ENCODE assay signal across 21 cellular contexts in genomic region chr7:18016547-18017444, GRCh38. TPM values are rescaled to one million over a fixed set of nuclear protein-coding genes. Genes with fewer than 3 reads are reported as not detected.
DNase-seq lines count a peak whose midpoint lies in the region; ATAC-seq, FAIRE-seq and TF ChIP-seq lines count a peak whose summit lies in the region.
"Had no signal": no experiment of that assay in that cellular context is flagged by ENCODE, and none has a peak within 500 bp of the region (broad histone marks: within the 10 kb centered on the region; RNA-seq: fewer than 3 reads in every experiment).

No MANE protein-coding gene starts in this region.

- H2AK5ac ChIP-seq in trophoblast cell (ENCODE audit: low read length), result no peak overlapping the region

- peaks cover 30% of the 10 kb centered on the region for H3K4me1 ChIP-seq in PC-9 (replicated peaks; ENCODE audit: insufficient read depth)
- H3K4me1 ChIP-seq in endothelial cell of umbilical vein (ENCODE audit: control insufficient read depth, extremely low read depth, insufficient read depth, low read length), result peaks cover 24% of the 10 kb centered on the region
- peaks cover 0 to 2% of the 10 kb centered on the region in 2 experiments for H3K4me1 ChIP-seq in trophoblast cell (ENCODE audit: control insufficient read depth in 1 of 2, insufficient read depth in 2 of 2, low read length in 2 of 2)
- H3K4me1 ChIP-seq: BE2C, HAP-1 had no signal

- DNase-seq in Calu3, result no peak
- no peak for DNase-seq in PC-9
- DNase-seq in endothelial cell of umbilical vein (ENCODE audit: low read depth, low spot score), result no peak
- DNase-seq in trophoblast cell, result peak; percentile 64 to 84
- DNase-seq in activated CD8-positive, alpha-beta memory T cell treated with anti-CD3 and anti-CD28 coated beads for 24 hours, result no peak
- DNase-seq in activated effector memory CD4-positive, alpha-beta T cell treated with anti-CD3 and anti-CD28 coated beads, Interleukin-2, amount 50 U/mL, for 16 hours, result no peak
- no peak for DNase-seq in T-helper 17 cell
- DNase-seq: ACHN; BE2C; C1 segment of cervical spinal cord; CD4-positive, CD25-positive, alpha-beta regulatory T cell; CD8-positive, alpha-beta memory T cell; COR-L47; GM23248 had no signal

- H4K91ac ChIP-seq in trophoblast cell (ENCODE audit: low read depth, low read length), result no peak overlapping the region

- H3K9me3 ChIP-seq in PC-9 (ENCODE audit: insufficient read depth, low read depth), result peaks cover 38% of the 10 kb centered on the region
- H3K9me3 ChIP-seq in endothelial cell of umbilical vein (replicated peaks; ENCODE audit: control insufficient read depth, insufficient read depth, low read length), result no peaks in the 10 kb centered on the region
- H3K9me3 ChIP-seq in trophoblast cell (ENCODE audit: insufficient read depth, low read depth, low read length), result no peaks in the 10 kb centered on the region
- no peaks in the 10 kb centered on the region for H3K9me3 ChIP-seq in T-helper 17 cell (ENCODE audit: control insufficient read depth, low read length, poor library complexity, severe bottlenecking)
- H3K9me3 ChIP-seq: BE2C, HAP-1 had no signal

- H3K9me1 ChIP-seq in endothelial cell of umbilical vein (replicated peaks; ENCODE audit: control insufficient read depth, extremely low read depth, insufficient read depth, low read length), result no peaks in the 10 kb centered on the region

- H3K36me3 ChIP-seq in PC-9 (ENCODE audit: low read depth) (no peaks in the 10 kb centered on the region), endothelial cell of umbilical vein (ENCODE audit: control insufficient read depth in 2 of 2, extremely low read depth in 1 of 2, insufficient read depth in 2 of 2, low read length in 2 of 2) (no peaks in the 10 kb centered on the region), trophoblast cell (ENCODE audit: control insufficient read depth in 1 of 2, insufficient read depth in 2 of 2, low read length in 2 of 2) (no peaks in the 10 kb centered on the region)
- H3K36me3 ChIP-seq: BE2C, HAP-1 had no signal

- no peak overlapping the region for H4K12ac ChIP-seq in trophoblast cell (ENCODE audit: low read depth, low read length)

- H4K20me1 ChIP-seq in PC-9 (ENCODE audit: insufficient read depth), result no peaks in the 10 kb centered on the region
- no peaks in the 10 kb centered on the region for H4K20me1 ChIP-seq in endothelial cell of umbilical vein (replicated peaks; ENCODE audit: control insufficient read depth, extremely low read depth, insufficient read depth, low read length)

- FAIRE-seq in endothelial cell of umbilical vein (lab: Jason Lieb, UNC), result no peak
- FAIRE-seq: D721Med, G401.6, GM12891, GM19239 had no signal

- H2BK12ac ChIP-seq in trophoblast cell (ENCODE audit: low read length), result no peak overlapping the region

- TF ChIP-seq CTCF in Calu3 (IDR thresholded peaks at IDR 0.05; ENCODE audit: unreplicated experiment) (no peak), PC-9 (conservative IDR thresholded peaks at IDR 0.05) (no peak), endothelial cell of umbilical vein (IDR thresholded peaks at IDR 0.05; ENCODE audit: extremely low read depth in 1 of 2, insufficient read depth in 1 of 2, low read depth in 1 of 2, low read length in 2 of 2) (no peak)

- H2AFZ ChIP-seq in PC-9 (peak overlapping the region; percentile 22; the same call in 1 of the 2 replicates), endothelial cell of umbilical vein (ENCODE audit: low read depth, low read length) (peak overlapping the region; percentile 55), trophoblast cell (ENCODE audit: insufficient read depth, low read length, poor library complexity) (no peak overlapping the region)
- H2AFZ ChIP-seq: GM23248 had no signal

- H3K27ac ChIP-seq in PC-9, result no peak overlapping the region
- no peak overlapping the region for H3K27ac ChIP-seq in endothelial cell of umbilical vein (ENCODE audit: insufficient read depth, low read depth, low read length)
- H3K27ac ChIP-seq in trophoblast cell (ENCODE audit: low read depth, low read length), result no peak overlapping the region
- H3K27ac ChIP-seq: GM23248 had no signal

- H3K27me3 ChIP-seq in PC-9 (ENCODE audit: insufficient read depth, low read depth) (no peaks in the 10 kb centered on the region), endothelial cell of umbilical vein (ENCODE audit: control insufficient read depth in 2 of 2, insufficient read depth in 2 of 2, low read length in 2 of 2) (no peaks in the 10 kb centered on the region), trophoblast cell (ENCODE audit: insufficient read depth, low read length) (no peaks in the 10 kb centered on the region)

- H3K27ac Mint-ChIP-seq in Calu3 (ENCODE audit: unreplicated experiment) (peak overlapping the region; percentile 23), T-helper 17 cell (no peak overlapping the region)
- H3K27ac Mint-ChIP-seq: CD4-positive, CD25-positive, alpha-beta regulatory T cell; CD8-positive, alpha-beta memory T cell had no signal

- no peaks in the 10 kb centered on the region for H3K79me1 ChIP-seq in trophoblast cell (ENCODE audit: low read length)

- WGBS in trophoblast cell (ENCODE audit: extremely low coverage, insufficient coverage, insufficient read length), result no CpG with 5 or more reads among the region's 9 CpGs

- H3K4me2 ChIP-seq in PC-9 (no peak overlapping the region), endothelial cell of umbilical vein (ENCODE audit: insufficient read depth, low read length) (no peak overlapping the region), trophoblast cell (ENCODE audit: low read length) (no peak overlapping the region)

- H3K9me2 ChIP-seq in PC-9 (ENCODE audit: insufficient read depth), result no peaks in the 10 kb centered on the region

- intact Hi-C loops in Calu3 (cut with micrococcal nuclease; ENCODE audit: unreplicated experiment), result no loop called here
- intact Hi-C loops in PC-9 (cut with micrococcal nuclease; ENCODE audit: unreplicated experiment), result no loop called here
- intact Hi-C loops in endothelial cell of umbilical vein (cut with micrococcal nuclease), result no loop called here

- no peak overlapping the region for H2BK5ac ChIP-seq in trophoblast cell (ENCODE audit: low read depth, low read length, poor library complexity)

- no peak overlapping the region for H3K14ac ChIP-seq in trophoblast cell (ENCODE audit: low read length)

- H3K9me3 Mint-ChIP-seq in Calu3 (ENCODE audit: low read depth, unreplicated experiment), result peaks cover 13% of the 10 kb centered on the region
- H3K9me3 Mint-ChIP-seq: CD8-positive, alpha-beta memory T cell had no signal

- H3K79me2 ChIP-seq in PC-9 (ENCODE audit: low read depth), result no peaks in the 10 kb centered on the region
- no peaks in the 10 kb centered on the region for H3K79me2 ChIP-seq in endothelial cell of umbilical vein (ENCODE audit: control insufficient read depth, insufficient read depth, low read length)
- no peaks in the 10 kb centered on the region for H3K79me2 ChIP-seq in trophoblast cell (ENCODE audit: control insufficient read depth, insufficient read depth, low read length, poor library complexity)

- H3K9ac ChIP-seq in endothelial cell of umbilical vein (replicated peaks; ENCODE audit: extremely low read depth, insufficient read depth, low read length) (no peak overlapping the region), trophoblast cell (ENCODE audit: low read length) (no peak overlapping the region)
- H3K9ac ChIP-seq: GM23248 had no signal

- no peak overlapping the region for H3K18ac ChIP-seq in trophoblast cell (ENCODE audit: low read length)

- no peak overlapping the region for H4K8ac ChIP-seq in trophoblast cell (ENCODE audit: low read depth, low read length)

- peaks cover 14% of the 10 kb centered on the region for H3F3A ChIP-seq in PC-9 (ENCODE audit: insufficient read depth, low read depth)

- no peak for ATAC-seq in T-helper 17 cell

- H3K27me3 Mint-ChIP-seq in Calu3 (ENCODE audit: unreplicated experiment), result no peaks in the 10 kb centered on the region
- H3K27me3 Mint-ChIP-seq in T-helper 17 cell, result peaks cover 33% of the 10 kb centered on the region

- no peak overlapping the region for H3K4me3 Mint-ChIP-seq in Calu3 (ENCODE audit: low read depth, unreplicated experiment)
- no peak overlapping the region for H3K4me3 Mint-ChIP-seq in T-helper 17 cell
- H3K4me3 Mint-ChIP-seq: CD4-positive, CD25-positive, alpha-beta regulatory T cell; CD8-positive, alpha-beta memory T cell had no signal

- no peak overlapping the region for H2BK120ac ChIP-seq in trophoblast cell (ENCODE audit: insufficient read depth, low read length, poor library complexity)

- H3K4me1 Mint-ChIP-seq in Calu3 (ENCODE audit: low read depth, unreplicated experiment) (peaks cover 65% of the 10 kb centered on the region), T-helper 17 cell (no peaks in the 10 kb centered on the region)
- H3K4me1 Mint-ChIP-seq: CD4-positive, CD25-positive, alpha-beta regulatory T cell; CD8-positive, alpha-beta memory T cell had no signal

- H3K36me3 Mint-ChIP-seq in Calu3 (ENCODE audit: insufficient read depth, unreplicated experiment), result peaks cover 13% of the 10 kb centered on the region
- no peaks in the 10 kb centered on the region for H3K36me3 Mint-ChIP-seq in T-helper 17 cell (ENCODE audit: low read depth)
- H3K36me3 Mint-ChIP-seq: CD4-positive, CD25-positive, alpha-beta regulatory T cell; CD8-positive, alpha-beta memory T cell had no signal

- CTCF ChIA-PET in Calu3 (lab: Charles Lee), result interaction anchor here (0.6 kb wide), 1 partner anchor 1069 kb away, joined by 4 read pairs; no protein-coding TSS in a partner anchor
- CTCF ChIA-PET in PC-9 (lab: Charles Lee), result no interaction called here
- CTCF ChIA-PET in endothelial cell of umbilical vein (lab: Charles Lee), result no interaction called here

- H3K4ac ChIP-seq in trophoblast cell (ENCODE audit: low read depth, low read length), result no peak overlapping the region

- no TSS peak for BruUV-seq in Calu3 (replicated peaks; lab: Mats Ljungman, UMichigan)
- BruUV-seq in PC-9 (replicated peaks; lab: Mats Ljungman, UMichigan), result no TSS peak
- BruUV-seq in endothelial cell of umbilical vein (replicated peaks; lab: Mats Ljungman, UMichigan), result no TSS peak

- H3K23ac ChIP-seq in trophoblast cell (ENCODE audit: low read length), result no peak overlapping the region

- H3K4me3 ChIP-seq in PC-9 (no peak overlapping the region), endothelial cell of umbilical vein (replicated peaks in 1 of 3; ENCODE audit: insufficient read depth in 1 of 3, low read depth in 1 of 3, low read length in 3 of 3) (no peak overlapping the region), trophoblast cell (ENCODE audit: low read depth, low read length) (no peak overlapping the region)
- H3K4me3 ChIP-seq: GM23248, HAP-1 had no signal

- TF ChIP-seq POLR2A in endothelial cell of umbilical vein (IDR thresholded peaks at IDR 0.05; ENCODE audit: low read depth, low read length), result no peak

- dilution Hi-C loops in endothelial cell of umbilical vein (cut with MboI; ENCODE audit: extremely low pct_ligation_motif_present, low sequenced_read_pairs), result no loop called here

- POLR2A ChIA-PET in PC-9 (lab: Charles Lee; ENCODE audit: unreplicated experiment), result interaction anchor here (0.6 kb wide), 1 partner anchor 554 kb away, joined by 4 read pairs; no protein-coding TSS in a partner anchor
- POLR2A ChIA-PET in endothelial cell of umbilical vein (lab: Charles Lee), result no interaction called here

RNA-seq across cellular contexts. Expression of gene PRPS1L1, which starts 10.8 kb away (rescaled TPM):
- total RNA-seq in Calu3 (2022) (not detected in 2 replicates), PC-9 (2021) (not detected in 2 replicates), endothelial cell of umbilical vein (not detected in 2 replicates), T-helper 17 cell (not detected)
- polyA plus RNA-seq in endothelial cell of umbilical vein, result not detected in 2 replicates
- not detected in 2 replicates for polyA plus RNA-seq in endothelial cell of umbilical vein (2011; cell fraction: cytosol; rRNA removed)
- polyA plus RNA-seq in endothelial cell of umbilical vein (2011; cell fraction: nucleus; rRNA removed), result not detected in 2 replicates
- not detected in 2 replicates for polyA plus RNA-seq in endothelial cell of umbilical vein (2012)
- not detected in 2 replicates for polyA minus RNA-seq in endothelial cell of umbilical vein
- polyA minus RNA-seq in endothelial cell of umbilical vein (2011; cell fraction: cytosol; rRNA and poly(A)+ RNA removed), result not detected
- not detected in 2 replicates for polyA minus RNA-seq in endothelial cell of umbilical vein (2011; cell fraction: nucleus; rRNA and poly(A)+ RNA removed)
- polyA plus RNA-seq in trophoblast cell (2013), result not detected in 2 replicates
- total RNA-seq: A172; CD4-positive, CD25-positive, alpha-beta regulatory T cell; CD8-positive, alpha-beta memory T cell; GM23248; H4 had no signal
- polyA plus RNA-seq: CD4-positive, CD25-positive, alpha-beta regulatory T cell; CD8-positive, alpha-beta memory T cell; GM23248 had no signal

Comparison
In these comparisons a context has a peak if more than half of its experiments do, and no peak if none do; other contexts are left out.
1. DNase-seq: peak in trophoblast cell (2 of 2); none in Calu3 (single experiment), PC-9 (0 of 2), endothelial cell of umbilical vein (single experiment), activated CD8-positive, alpha-beta memory T cell treated with anti-CD3 and anti-CD28 coated beads for 24 hours (single experiment), activated effector memory CD4-positive, alpha-beta T cell treated with anti-CD3 and anti-CD28 coated beads, Interleukin-2, amount 50 U/mL, for 16 hours (single experiment) and T-helper 17 cell (0 of 3).